Comparison of ENCODE assay signal across 15 cellular contexts in the genomic region with DNA sequence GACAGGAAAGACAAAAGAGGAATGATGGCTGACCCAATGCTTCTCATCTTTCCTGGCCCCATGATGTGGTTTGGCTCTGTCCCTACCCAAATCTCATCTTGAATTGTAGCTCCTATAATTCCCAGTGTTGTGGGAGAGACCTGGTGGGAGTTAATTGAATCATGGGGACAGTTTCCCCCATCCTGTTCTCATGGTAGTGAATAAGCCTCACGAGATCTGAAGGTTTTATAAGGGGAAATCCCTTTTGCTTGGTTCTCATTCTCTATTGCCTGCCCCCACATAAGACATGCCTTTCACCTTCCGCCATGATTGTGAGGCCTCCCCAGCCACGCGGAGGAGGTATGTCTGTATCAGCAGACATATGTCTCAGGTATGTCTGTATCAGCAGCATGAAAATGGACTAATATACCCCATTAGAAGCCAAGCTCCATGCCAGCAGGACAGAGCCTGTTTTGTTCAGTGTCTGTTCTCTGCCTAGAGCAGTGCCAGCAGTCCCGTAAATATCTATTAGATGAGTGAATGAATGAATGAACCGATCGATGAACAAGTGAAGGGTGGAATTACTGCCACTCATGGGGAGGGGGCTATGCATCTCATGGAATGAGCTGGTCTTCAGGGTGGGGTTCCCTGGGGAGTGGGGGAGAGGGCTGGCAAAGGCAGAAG.
A peak's percentile ranks its signal among the peaks of the same experiment; 100 is the strongest.
DNase-seq lines count a peak whose midpoint lies in the region; ATAC-seq, FAIRE-seq and TF ChIP-seq lines count a peak whose summit lies in the region.
"Had no signal": no experiment of that assay in that cellular context is flagged by ENCODE, and none has a peak within 500 bp of the region (broad histone marks: within the 10 kb centered on the region; RNA-seq: fewer than 3 reads in every experiment).

No MANE protein-coding gene starts in this region.

- H3K4me2 ChIP-seq in A549, result peak overlapping the region; percentile 17; the same call in 2 of the 3 replicates
- H3K4me2 ChIP-seq in OCI-LY3 (ENCODE audit: low read length), result peak overlapping the region; percentile 97
- H3K4me2 ChIP-seq in SK-N-SH, result no peak overlapping the region

- no peak for TF ChIP-seq RAD21 in A549 (conservative IDR thresholded peaks at IDR 0.05 in 1 of 2, IDR thresholded peaks at IDR 0.05 in 1 of 2)
- no peak for TF ChIP-seq RAD21 in SK-N-SH (IDR thresholded peaks at IDR 0.05; ENCODE audit: low read length)

- no peak for FAIRE-seq in A549 (lab: Jason Lieb, UNC)
- FAIRE-seq: G401.6 had no signal

- CTCF ChIA-PET in A549 (lab: Yijun Ruan, JAX), result interaction anchor here (1.0 to 2.0 kb wide), 4 partner anchors 9 to 115 kb away, joined by 3 to 7 read pairs (median 4); no protein-coding TSS in a partner anchor
- CTCF ChIA-PET in Calu3 (lab: Charles Lee), result interaction anchor here (0.9 kb wide), 1 partner anchor 14 kb away, joined by 3 read pairs; no protein-coding TSS in a partner anchor
- CTCF ChIA-PET in SK-N-SH (lab: Yijun Ruan, JAX), result interaction anchor here (0.8 to 1.0 kb wide), 3 partner anchors 36 to 966 kb away, joined by 3 read pairs; no protein-coding TSS in a partner anchor
- CTCF ChIA-PET in CD4-positive, alpha-beta memory T cell (lab: Charles Lee; ENCODE audit: partially characterized antibody), result no interaction called here

- H3K9ac ChIP-seq in OCI-LY3 (ENCODE audit: low read length) (peak overlapping the region; percentile 90), SK-N-SH (no peak overlapping the region)

- no peak for ATAC-seq in A549
- no peak for ATAC-seq in foreskin keratinocyte

- TF ChIP-seq CTCF in A549 (IDR thresholded peaks at IDR 0.05) (no peak), Calu3 (IDR thresholded peaks at IDR 0.05; ENCODE audit: unreplicated experiment) (no peak), OCI-LY3 (IDR thresholded peaks at IDR 0.05; ENCODE audit: low read depth, low read length) (no peak), SK-N-SH (IDR thresholded peaks at IDR 0.05) (no peak), foreskin keratinocyte (conservative IDR thresholded peaks at IDR 0.05) (no peak)

- H3K4me1 Mint-ChIP-seq in Calu3 (ENCODE audit: low read depth, unreplicated experiment), result peaks cover 78% of the 10 kb centered on the region
- H3K4me1 Mint-ChIP-seq in CD4-positive, alpha-beta memory T cell, result peaks cover 13 to 25% (median 17%) of the 10 kb centered on the region in 4 donors

- intact Hi-C loops in Calu3 (cut with micrococcal nuclease; ENCODE audit: unreplicated experiment), result no loop called here
- intact Hi-C loops in CD4-positive, alpha-beta memory T cell (cut with micrococcal nuclease), result no loop called here

- no peak overlapping the region for H3K4me3 Mint-ChIP-seq in Calu3 (ENCODE audit: low read depth, unreplicated experiment)
- H3K4me3 Mint-ChIP-seq in CD4-positive, alpha-beta memory T cell, result no peak overlapping the region

- H3K27me3 Mint-ChIP-seq in Calu3 (ENCODE audit: unreplicated experiment), result no peaks in the 10 kb centered on the region
- peaks cover 0 to 1% of the 10 kb centered on the region in 2 donors for H3K27me3 Mint-ChIP-seq in CD4-positive, alpha-beta memory T cell

- H3K4me3 ChIP-seq in A549 (no peak overlapping the region), OCI-LY3 (ENCODE audit: low read length) (peak overlapping the region; percentile 75), SK-N-SH (ENCODE audit: low read depth in 2 of 2, low read length in 1 of 2) (no peak overlapping the region)
- no peak overlapping the region for H3K4me3 ChIP-seq in CD4-positive, alpha-beta memory T cell (ENCODE audit: low read length in 2 of 2)
- H3K4me3 ChIP-seq: SK-N-MC had no signal

- no peaks in the 10 kb centered on the region for H4K20me1 ChIP-seq in OCI-LY3 (ENCODE audit: insufficient read depth, low read length)
- H4K20me1 ChIP-seq in SK-N-SH (ENCODE audit: insufficient read depth), result no peaks in the 10 kb centered on the region

- peaks cover 9% of the 10 kb centered on the region for H3K36me3 ChIP-seq in OCI-LY3 (replicated peaks; ENCODE audit: low read depth, low read length)
- H3K36me3 ChIP-seq in SK-N-SH (replicated peaks in 1 of 2; ENCODE audit: control insufficient read depth in 1 of 2, insufficient read depth in 2 of 2, low read length in 1 of 2), result no peaks in the 10 kb centered on the region
- H3K36me3 ChIP-seq in CD4-positive, alpha-beta memory T cell (ENCODE audit: insufficient read depth, low read length), result no peaks in the 10 kb centered on the region

- H3K27ac ChIP-seq in A549 (peak overlapping the region; percentile 92 to 94), OCI-LY3 (ENCODE audit: low read length) (peak overlapping the region; percentile 98), SK-N-SH (ENCODE audit: low read depth in 2 of 2, low read length in 1 of 2) (no peak overlapping the region), foreskin keratinocyte (no peak overlapping the region)
- no peak overlapping the region for H3K27ac ChIP-seq in CD4-positive, alpha-beta memory T cell (ENCODE audit: low read depth, low read length)
- H3K27ac ChIP-seq: C4-2B, SK-N-MC had no signal

- no peaks in the 10 kb centered on the region for H3K9me3 ChIP-seq in A549
- no peaks in the 10 kb centered on the region for H3K9me3 ChIP-seq in OCI-LY3 (ENCODE audit: insufficient read depth, low read length)
- no peaks in the 10 kb centered on the region for H3K9me3 ChIP-seq in SK-N-SH
- no peaks in the 10 kb centered on the region for H3K9me3 ChIP-seq in CD4-positive, alpha-beta memory T cell (ENCODE audit: control insufficient read depth in 1 of 2, low read length in 2 of 2)

- TF ChIP-seq EP300 in A549 (IDR thresholded peaks at IDR 0.05) (no peak), SK-N-SH (IDR thresholded peaks at IDR 0.05; ENCODE audit: borderline replicate concordance in 1 of 2, low read depth in 1 of 2, low read length in 1 of 2) (no peak)

- H3K79me2 ChIP-seq in OCI-LY3 (ENCODE audit: low read length), result peaks cover 5% of the 10 kb centered on the region
- H3K79me2 ChIP-seq in SK-N-SH (ENCODE audit: insufficient read depth), result peaks cover 7% of the 10 kb centered on the region

- H3K4me1 ChIP-seq in A549, result peaks cover 96% of the 10 kb centered on the region
- H3K4me1 ChIP-seq in OCI-LY3 (ENCODE audit: low read length), result peaks cover 77% of the 10 kb centered on the region
- H3K4me1 ChIP-seq in SK-N-SH (ENCODE audit: control insufficient read depth in 1 of 2, insufficient read depth in 2 of 2, low read depth in 1 of 2, low read length in 1 of 2), result peaks cover 38 to 39% of the 10 kb centered on the region in 2 experiments
- H3K4me1 ChIP-seq in foreskin keratinocyte, result peaks cover 31% of the 10 kb centered on the region
- H3K4me1 ChIP-seq in CD4-positive, alpha-beta memory T cell (ENCODE audit: insufficient read depth, low read length), result peaks cover 13% of the 10 kb centered on the region

- no peaks in the 10 kb centered on the region for H3K9me2 ChIP-seq in SK-N-SH

- peaks cover 55% of the 10 kb centered on the region for H3K36me3 Mint-ChIP-seq in Calu3 (ENCODE audit: insufficient read depth, unreplicated experiment)
- H3K36me3 Mint-ChIP-seq in CD4-positive, alpha-beta memory T cell, result no peaks in the 10 kb centered on the region

- POLR2A ChIA-PET in A549 (lab: Yijun Ruan, JAX) (no interaction called here), SK-N-SH (lab: Yijun Ruan, JAX) (no interaction called here)
- POLR2A ChIA-PET in CD4-positive, alpha-beta memory T cell (lab: Charles Lee; ENCODE audit: partially characterized antibody), result no interaction called here

- TF ChIP-seq POLR2A in A549 (IDR thresholded peaks at IDR 0.05; ENCODE audit: low read length), result no peak

- no peak overlapping the region; the same call in 1 of the 2 replicates for H2AFZ ChIP-seq in OCI-LY3 (ENCODE audit: low read depth, low read length)
- no peak overlapping the region for H2AFZ ChIP-seq in SK-N-SH (ENCODE audit: low read depth)

- no TSS peak for BruUV-seq in Calu3 (replicated peaks; lab: Mats Ljungman, UMichigan)

- H3K27me3 ChIP-seq in OCI-LY3 (ENCODE audit: low read depth, low read length) (no peaks in the 10 kb centered on the region), SK-N-SH (ENCODE audit: insufficient read depth) (no peaks in the 10 kb centered on the region), foreskin keratinocyte (no peaks in the 10 kb centered on the region)
- no peaks in the 10 kb centered on the region for H3K27me3 ChIP-seq in CD4-positive, alpha-beta memory T cell (ENCODE audit: insufficient read depth, low read length)

- peak overlapping the region; percentile 78 for H3K27ac Mint-ChIP-seq in Calu3 (ENCODE audit: unreplicated experiment)
- H3K27ac Mint-ChIP-seq in CD4-positive, alpha-beta memory T cell, result no peak overlapping the region

- no peak for DNase-seq in A549 (ENCODE audit: low read depth in 1 of 2, low spot score in 1 of 2)
- no peak for DNase-seq in Calu3
- peak; percentile 49 for DNase-seq in kidney tubule cell (ENCODE audit: low spot score)
- DNase-seq in SK-N-SH, result no peak
- DNase-seq in foreskin keratinocyte, result no peak
- DNase-seq in CD4-positive, alpha-beta memory T cell, result no peak
- DNase-seq: ACHN, DMS 273 treated with DMSO at 0.1 percent for 48 hours, NCI-H1105, NCI-H2081, SHP77 had no signal

- H3F3A ChIP-seq in SK-N-SH (replicated peaks; ENCODE audit: insufficient read depth), result peaks cover 27% of the 10 kb centered on the region

- no peaks in the 10 kb centered on the region for H3K9me3 Mint-ChIP-seq in Calu3 (ENCODE audit: low read depth, unreplicated experiment)
- peaks cover 0 to 5% (median 0%) of the 10 kb centered on the region in 8 donors for H3K9me3 Mint-ChIP-seq in CD4-positive, alpha-beta memory T cell

- 93% methylated on average over 7 of the region's 7 CpGs for WGBS in A549 (ENCODE audit: missing lambda C conversion rate)
- 93% methylated on average over 7 of the region's 7 CpGs for WGBS in SK-N-SH (ENCODE audit: low lambda C conversion rate)

TF ChIP-seq in A549, 52 proteins besides CTCF, POLR2A, EP300 and RAD21 (continues in another document):
- TF ChIP-seq POLR2AphosphoS2 (conservative IDR thresholded peaks at IDR 0.05; ENCODE audit: low read length) (no peak), RFX5 (IDR thresholded peaks at IDR 0.05) (no peak)
- TF ChIP-seq, protein P1, sequence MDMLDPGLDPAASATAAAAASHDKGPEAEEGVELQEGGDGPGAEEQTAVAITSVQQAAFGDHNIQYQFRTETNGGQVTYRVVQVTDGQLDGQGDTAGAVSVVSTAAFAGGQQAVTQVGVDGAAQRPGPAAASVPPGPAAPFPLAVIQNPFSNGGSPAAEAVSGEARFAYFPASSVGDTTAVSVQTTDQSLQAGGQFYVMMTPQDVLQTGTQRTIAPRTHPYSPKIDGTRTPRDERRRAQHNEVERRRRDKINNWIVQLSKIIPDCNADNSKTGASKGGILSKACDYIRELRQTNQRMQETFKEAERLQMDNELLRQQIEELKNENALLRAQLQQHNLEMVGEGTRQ (IDR thresholded peaks at IDR 0.05), result no peak

TF ChIP-seq in SK-N-SH, 30 proteins besides CTCF, POLR2A, EP300 and RAD21 (continues in another document):
- no peak for TF ChIP-seq FOSL2 (IDR thresholded peaks at IDR 0.05; ENCODE audit: borderline replicate concordance, low read depth)

Comparison
In these comparisons a context has a peak if more than half of its experiments do, and no peak if none do; other contexts are left out.
1. H3K27ac ChIP-seq: peak in A549 (2 of 2) and OCI-LY3 (single experiment); none in SK-N-SH (0 of 2), foreskin keratinocyte (single experiment) and CD4-positive, alpha-beta memory T cell (single experiment).